ENCODE assay signal across 35 cellular contexts in the genomic region with DNA sequence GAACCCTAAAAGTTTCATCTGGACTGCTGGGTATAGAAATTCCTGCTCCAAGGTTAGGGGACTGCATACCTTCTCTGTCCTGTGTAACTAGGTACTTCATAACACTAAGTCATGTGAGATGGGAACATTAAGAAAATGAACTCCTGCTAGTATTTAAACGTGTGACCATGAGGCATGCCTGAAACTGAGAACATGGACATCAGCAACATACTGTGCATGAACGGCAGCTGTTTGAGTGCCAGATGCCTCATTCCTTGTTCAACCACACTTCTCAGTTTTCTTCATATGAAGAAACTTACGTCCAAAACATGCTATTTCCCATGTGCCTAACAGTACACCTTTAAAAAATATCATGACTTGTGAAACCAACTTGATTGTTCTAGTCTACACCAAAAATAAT.
"Had no signal": no experiment of that assay in that cellular context is flagged by ENCODE, and none has a peak within 500 bp of the region (broad histone marks: within the 10 kb centered on the region; RNA-seq: fewer than 3 reads in every experiment).

No MANE protein-coding gene starts in this region.

- H3K36me3 ChIP-seq: brain microvascular endothelial cell, esophagus squamous epithelium, gastrocnemius medialis, lower lobe of right lung, neutrophil, ovary, tibial nerve had no signal

- ATAC-seq: lower lobe of right lung; sciatic nerve; stimulated activated naive B cell treated with anti-CD40 and anti-IgM and Interleukin-4, amounts not matched to agents 10 μg/mL and 1 μg/mL and 100 μg/mL, for 72 hours had no signal

- H3K27me3 Mint-ChIP-seq: progenitor cell of endocrine pancreas; stimulated activated naive B cell treated with anti-CD40 and anti-IgM and Interleukin-4, amounts not matched to agents 10 μg/mL and 1 μg/mL and 100 μg/mL, for 72 hours had no signal

- H3K27ac Mint-ChIP-seq: activated naive CD8-positive, alpha-beta T cell treated with anti-CD3 and anti-CD28 coated beads, Interleukin-2, amount 10 ng/mL, durations not matched to agents 7 days and 5 days; nephron; progenitor cell of endocrine pancreas had no signal

- H3K27me3 ChIP-seq: brain microvascular endothelial cell, esophagus squamous epithelium, gastrocnemius medialis, neutrophil, ovary, stomach, tibial nerve had no signal

- H3K27ac ChIP-seq: brain microvascular endothelial cell, epithelial cell of prostate, esophagus squamous epithelium, gastrocnemius medialis, lower lobe of right lung, neutrophil, ovary, stomach, tibial nerve, VCaP had no signal

- H3K4me3 ChIP-seq: esophagus squamous epithelium, gastrocnemius medialis, lower lobe of right lung, ovary, stomach, tibial nerve had no signal

- H3K9me3 ChIP-seq: esophagus squamous epithelium, gastrocnemius medialis, lower lobe of right lung, neutrophil, ovary, stomach, tibial nerve had no signal

- FAIRE-seq: astrocyte, colon, endometrium, kidney, TTC549 had no signal

- H3K4me3 Mint-ChIP-seq: activated naive CD4-positive, alpha-beta T cell treated with anti-CD3 and anti-CD28 coated beads, Interleukin-2, amount 10 ng/mL, durations not matched to agents 7 days and 5 days; activated naive CD8-positive, alpha-beta T cell treated with anti-CD3 and anti-CD28 coated beads, Interleukin-2, amount 10 ng/mL, durations not matched to agents 7 days and 5 days; activated T-helper 1 cell treated with anti-CD3 and anti-CD28 coated beads, Interleukin-12 subunit alpha, Interleukin-12 subunit beta, Interleukin-2, Interleukin-4 antibody, amounts not matched to agents 30 ng/mL and 10 ng/mL and 1 ng/mL, durations not matched to agents 14 hours and 24 hours and 36 hours; nephron; stimulated activated naive B cell treated with anti-CD40 and anti-IgM and Interleukin-4, amounts not matched to agents 10 μg/mL and 1 μg/mL and 100 μg/mL, for 72 hours had no signal

- H3K9me3 Mint-ChIP-seq: activated naive CD4-positive, alpha-beta T cell treated with anti-CD3 and anti-CD28 coated beads, Interleukin-2, amount 10 ng/mL, durations not matched to agents 7 days and 5 days; activated naive CD8-positive, alpha-beta T cell treated with anti-CD3 and anti-CD28 coated beads, Interleukin-2, amount 10 ng/mL, durations not matched to agents 7 days and 5 days; activated T-helper 1 cell treated with anti-CD3 and anti-CD28 coated beads, Interleukin-12 subunit alpha, Interleukin-12 subunit beta, Interleukin-2, Interleukin-4 antibody, amounts not matched to agents 30 ng/mL and 10 ng/mL and 1 ng/mL, durations not matched to agents 14 hours and 24 hours and 36 hours; nephron; stimulated activated naive B cell treated with anti-CD40 and anti-IgM and Interleukin-4, amounts not matched to agents 10 μg/mL and 1 μg/mL and 100 μg/mL, for 72 hours had no signal

- DNase-seq: activated CD4-positive, alpha-beta T cell treated with anti-CD3 and anti-CD28 coated beads for 4 hours; activated CD4-positive, alpha-beta T cell treated with anti-CD3 and anti-CD28 coated beads, Interleukin-2, amount 50 U/mL, for 4 hours; activated gamma-delta T cell; activated naive CD4-positive, alpha-beta T cell treated with anti-CD3 and anti-CD28 coated beads, Interleukin-2, amount 10 ng/mL, durations not matched to agents 7 days and 5 days; activated naive CD8-positive, alpha-beta T cell treated with anti-CD3 and anti-CD28 coated beads, Interleukin-2, amount 10 ng/mL, durations not matched to agents 7 days and 5 days; activated T-cell treated with anti-CD3 and anti-CD28 coated beads for 4 hours; amniotic stem cell; brain microvascular endothelial cell; central memory CD4-positive, alpha-beta T cell; dermis blood vessel endothelial cell; effector CD8-positive, alpha-beta T cell; esophagus squamous epithelium; gastrocnemius medialis; hippocampal formation; kidney; lower lobe of right lung; mesenchymal stem cell; ovary; stimulated activated CD4-positive, alpha-beta T cell treated with anti-CD3 and anti-CD28 coated beads, Interleukin-15, amount 100 ng/mL, for 24 hours; stimulated activated CD4-positive, alpha-beta T cell treated with anti-CD3 and anti-CD28 coated beads, Interleukin-2, amount 100 ng/mL, for 24 hours; stimulated activated naive B cell treated with anti-CD40 and anti-IgM and Interleukin-4, amounts not matched to agents 10 μg/mL and 1 μg/mL and 100 μg/mL, for 72 hours; stomach; T-helper 9 cell had no signal
